In the genomic region with DNA sequence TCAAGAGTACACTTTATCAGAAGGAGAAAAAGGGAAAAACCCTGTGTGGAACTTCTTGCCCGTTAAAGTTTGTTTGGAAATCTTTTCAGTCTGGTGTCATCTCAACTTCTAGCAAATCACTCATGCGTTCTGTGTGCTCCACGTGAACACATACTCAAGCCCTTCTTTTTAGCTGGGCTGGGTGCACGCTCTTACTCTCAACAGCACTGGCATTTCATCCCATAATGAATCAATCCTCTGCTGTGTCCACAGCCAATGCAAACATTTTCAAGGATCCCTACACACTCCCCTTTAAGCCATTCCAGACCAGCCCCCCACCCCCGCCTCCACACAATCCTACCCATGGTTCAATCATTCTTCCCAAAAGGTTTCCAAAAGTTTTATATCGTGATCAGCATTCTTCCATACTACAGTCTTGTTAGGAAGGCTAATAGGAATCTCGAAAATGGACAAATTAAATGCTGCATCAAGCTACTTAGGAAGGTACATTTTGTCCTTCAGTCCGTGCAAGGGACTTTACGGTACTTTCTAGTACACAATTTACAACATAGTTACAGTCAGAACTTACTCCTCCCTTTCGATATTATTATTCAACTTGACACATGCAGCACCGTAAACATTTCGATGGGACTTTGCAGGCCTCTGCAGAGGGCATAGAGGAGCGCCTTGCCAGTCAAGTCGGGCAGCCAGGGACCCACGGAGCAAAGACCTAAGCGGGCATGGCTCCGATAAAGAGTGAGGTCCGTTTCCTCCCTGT, we compare ENCODE assay signal across 8 cellular contexts. TPM values are rescaled to one million over a fixed set of nuclear protein-coding genes. Genes with fewer than 3 reads are reported as not detected.
DNase-seq lines count a peak whose midpoint lies in the region; ATAC-seq, FAIRE-seq and TF ChIP-seq lines count a peak whose summit lies in the region.

No MANE protein-coding gene starts in this region.

- peaks cover 0 to 13% (median 9%) of the 10 kb centered on the region in 5 donors for H3K36me3 Mint-ChIP-seq in naive thymus-derived CD4-positive, alpha-beta T cell

- no peak for TF ChIP-seq CTCF in AG10803 (conservative IDR thresholded peaks at IDR 0.05; ENCODE audit: low read length)

- DNase-seq in AG10803 (ENCODE audit: low read depth): peak; percentile 51
- peak; percentile 44 for DNase-seq in RCC 7860 (ENCODE audit: low spot score)
- peak; percentile 44 for DNase-seq in dermis blood vessel endothelial cell
- peak in 1 of 9 donors; percentile 43 for DNase-seq in naive thymus-derived CD4-positive, alpha-beta T cell
- DNase-seq in hippocampal formation (lab: John Stamatoyannopoulos, UW): no peak

- peak overlapping the region; percentile 93 for H3K4me3 ChIP-seq in AG10803 (ENCODE audit: low read length)
- H3K4me3 ChIP-seq in naive thymus-derived CD4-positive, alpha-beta T cell (ENCODE audit: low read length): peak overlapping the region; percentile 89

- intact Hi-C loops in naive thymus-derived CD4-positive, alpha-beta T cell (cut with micrococcal nuclease): loop anchor here (2.0 to 5.0 kb wide), 7 partner anchors 47 to 1615 kb away; partner anchors contain the start of genes CYB5A (in 1 of the 2) and ZNF236 (in 1 of the 2)

- peak; percentile 55 for FAIRE-seq in RCC 7860 (lab: Jason Lieb, UNC)

- no peaks in the 10 kb centered on the region for H3K27me3 ChIP-seq in naive thymus-derived CD4-positive, alpha-beta T cell (ENCODE audit: control insufficient read depth in 2 of 2, insufficient read depth in 2 of 2, low read length in 2 of 2)

- no peaks in the 10 kb centered on the region for H3K9me3 ChIP-seq in naive thymus-derived CD4-positive, alpha-beta T cell (ENCODE audit: control insufficient read depth in 2 of 3, low read length in 3 of 3)

- CTCF ChIA-PET in naive thymus-derived CD4-positive, alpha-beta T cell (lab: Charles Lee): no interaction called here

- peak overlapping the region; percentile 89 to 98 (median 94) for H3K27ac Mint-ChIP-seq in naive thymus-derived CD4-positive, alpha-beta T cell

- H3K4me3 Mint-ChIP-seq in naive thymus-derived CD4-positive, alpha-beta T cell: peak overlapping the region; percentile 91 to 99 (median 96)

- peaks cover 34 to 58% (median 45%) of the 10 kb centered on the region in 7 donors for H3K4me1 Mint-ChIP-seq in naive thymus-derived CD4-positive, alpha-beta T cell

- H3K9me3 Mint-ChIP-seq in naive thymus-derived CD4-positive, alpha-beta T cell: peaks cover 0 to 5% (median 0%) of the 10 kb centered on the region in 11 donors

- peak overlapping the region; percentile 90 for H3K27ac ChIP-seq in naive thymus-derived CD4-positive, alpha-beta T cell (ENCODE audit: low read depth, low read length)

- H3K27me3 Mint-ChIP-seq in naive thymus-derived CD4-positive, alpha-beta T cell: peaks cover 0 to 41% (median 0%) of the 10 kb centered on the region in 5 donors

- ATAC-seq in GM18511 (IDR thresholded peaks at IDR 0.05; ENCODE audit: unreplicated experiment) (peak; percentile 0), GM19452 (IDR thresholded peaks at IDR 0.05; ENCODE audit: unreplicated experiment) (no peak), HG03354 (IDR thresholded peaks at IDR 0.05; ENCODE audit: poor library complexity, severe bottlenecking, unreplicated experiment) (no peak)
- no peak for ATAC-seq in naive thymus-derived CD4-positive, alpha-beta T cell

- H3K36me3 ChIP-seq in naive thymus-derived CD4-positive, alpha-beta T cell (ENCODE audit: control insufficient read depth in 2 of 3, insufficient read depth in 3 of 3, low read length in 3 of 3): peaks cover 0 to 5% (median 0%) of the 10 kb centered on the region in 3 experiments

- POLR2A ChIA-PET in naive thymus-derived CD4-positive, alpha-beta T cell (lab: Charles Lee): interaction anchor here (0.7 to 3.2 kb wide), 6 partner anchors 9 to 137 kb away, joined by 3 to 12 read pairs (median 4); no protein-coding TSS in a partner anchor

- H3K4me1 ChIP-seq in naive thymus-derived CD4-positive, alpha-beta T cell (ENCODE audit: control insufficient read depth in 2 of 2, insufficient read depth in 2 of 2, low read length in 2 of 2): peaks cover 15 to 22% of the 10 kb centered on the region in 2 donors

RNA-seq across cellular contexts. Expression of gene PTGR3, which starts 1.5 kb away (rescaled TPM):
- total RNA-seq in dermis blood vessel endothelial cell: 21.1 and 23.0 TPM in 2 replicates
- total RNA-seq in naive thymus-derived CD4-positive, alpha-beta T cell: 10 to 100 TPM; 25.1 to 59.1 (median 31.7) TPM
- 10 to 100 TPM; 17.0 to 25.5 TPM for polyA plus RNA-seq in naive thymus-derived CD4-positive, alpha-beta T cell

RNA-seq across cellular contexts. Expression of gene TSHZ1, which starts 3.1 kb away (rescaled TPM):
- total RNA-seq in dermis blood vessel endothelial cell: 10.0 and 15.0 TPM in 2 replicates
- total RNA-seq in naive thymus-derived CD4-positive, alpha-beta T cell: 10 to 100 TPM; 17.9 to 33.5 (median 25.7) TPM
- polyA plus RNA-seq in naive thymus-derived CD4-positive, alpha-beta T cell: 1 to 10 TPM; 4.5 to 6.6 TPM

Comparison
In these comparisons a context has a peak if more than half of its experiments do, and no peak if none do; other contexts are left out.
1. DNase-seq: peak in AG10803 (single experiment), RCC 7860 (single experiment) and dermis blood vessel endothelial cell (single experiment); none in hippocampal formation (0 of 2).